8 cellular contexts compared by ENCODE assay signal in the genomic region with DNA sequence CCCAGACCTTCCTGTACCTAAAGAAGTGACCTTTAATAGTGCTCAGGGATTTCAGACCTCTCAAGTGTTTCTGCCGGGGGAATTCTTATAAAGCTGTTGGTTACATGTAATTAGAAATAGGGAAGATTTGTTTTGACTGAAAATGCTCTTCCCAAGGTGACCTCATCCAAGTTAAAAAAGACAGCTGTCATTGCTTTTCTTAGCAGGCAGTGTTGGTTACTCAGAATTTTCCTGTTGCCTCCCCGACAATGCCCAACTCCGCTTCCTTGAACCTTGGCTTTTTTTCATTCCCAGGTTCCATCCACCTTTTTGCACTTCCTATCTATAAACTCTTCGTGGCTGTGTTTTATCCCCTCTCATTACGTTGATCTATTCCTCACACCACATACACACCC. TPM values are rescaled to one million over a fixed set of nuclear protein-coding genes. Genes with fewer than 3 reads are reported as not detected.
A peak's percentile ranks its signal among the peaks of the same experiment; 100 is the strongest.
DNase-seq lines count a peak whose midpoint lies in the region; ATAC-seq and TF ChIP-seq lines count a peak whose summit lies in the region.

No MANE protein-coding gene starts in this region.

- H3K9me3 Mint-ChIP-seq in HFFc6, result no peaks in the 10 kb centered on the region
- no peaks in the 10 kb centered on the region for H3K9me3 Mint-ChIP-seq in MCF 10A (ENCODE audit: unreplicated experiment)
- H3K9me3 Mint-ChIP-seq in mesothelial cell of epicardium, result no peaks in the 10 kb centered on the region

- DNase-seq in A673 (ENCODE audit: low spot score) (no peak), HFFc6 (no peak), MCF 10A (ENCODE audit: unreplicated experiment) (no peak), mesothelial cell of epicardium (ENCODE audit: low spot score in 2 of 2, unreplicated experiment in 2 of 2) (no peak), KG1 (lab: John Stamatoyannopoulos, UW) (no peak), NCI-H2107 (lab: John Stamatoyannopoulos, UW) (no peak), ecto neural progenitor cell (ENCODE audit: low spot score) (no peak)

- TSS peak; percentile 59 for BruUV-seq in A673 (replicated peaks; lab: Mats Ljungman, UMichigan)
- BruUV-seq in MCF 10A (replicated peaks; lab: Mats Ljungman, UMichigan), result no TSS peak

- H3K27ac Mint-ChIP-seq in HFFc6, result peak overlapping the region; percentile 85
- peak overlapping the region; percentile 79 for H3K27ac Mint-ChIP-seq in MCF 10A (ENCODE audit: low read depth, unreplicated experiment)
- H3K27ac Mint-ChIP-seq in mesothelial cell of epicardium, result peak overlapping the region; percentile 96

- H3K9me3 ChIP-seq in A673 (ENCODE audit: low read depth, low read length, poor library complexity, severe bottlenecking), result no peaks in the 10 kb centered on the region

- H3K4me1 Mint-ChIP-seq in HFFc6 (ENCODE audit: low read depth), result peaks cover 58% of the 10 kb centered on the region
- H3K4me1 Mint-ChIP-seq in MCF 10A (ENCODE audit: insufficient read depth, unreplicated experiment), result peaks cover 14% of the 10 kb centered on the region
- H3K4me1 Mint-ChIP-seq in mesothelial cell of epicardium, result peaks cover 40% of the 10 kb centered on the region

- TF ChIP-seq CTCF in A673 (conservative IDR thresholded peaks at IDR 0.05; ENCODE audit: low read depth, low read length) (no peak), HFFc6 (IDR thresholded peaks at IDR 0.05) (no peak), MCF 10A (IDR thresholded peaks at IDR 0.05; ENCODE audit: unreplicated experiment) (no peak), mesothelial cell of epicardium (IDR thresholded peaks at IDR 0.05; ENCODE audit: unreplicated experiment) (no peak)

- H3K27ac ChIP-seq in A673 (ENCODE audit: low read depth, low read length, poor library complexity, severe bottlenecking), result peak overlapping the region; percentile 76

- peaks cover 27% of the 10 kb centered on the region for H3K4me1 ChIP-seq in A673 (ENCODE audit: insufficient read depth, low read length, poor library complexity, severe bottlenecking)

- intact Hi-C loops in A673 (cut with micrococcal nuclease; ENCODE audit: unreplicated experiment) (loop anchor here (5.0 kb wide), 2 partner anchors 74 to 211 kb away; a partner anchor contains a TSS), MCF 10A (cut with micrococcal nuclease) (loop anchor here (1.0 to 10.0 kb wide), 5 partner anchors 24 to 328 kb away; no protein-coding TSS in a partner anchor)

- H3K27me3 Mint-ChIP-seq in HFFc6 (ENCODE audit: insufficient read depth) (no peaks in the 10 kb centered on the region), MCF 10A (ENCODE audit: insufficient read depth, unreplicated experiment) (no peaks in the 10 kb centered on the region), mesothelial cell of epicardium (ENCODE audit: low read depth) (no peaks in the 10 kb centered on the region)

- H3K27me3 ChIP-seq in A673 (replicated peaks; ENCODE audit: insufficient read depth, low read depth, low read length, poor library complexity), result no peaks in the 10 kb centered on the region

- POLR2A ChIA-PET in A673 (lab: Charles Lee; ENCODE audit: low non-redundant PET), result no interaction called here
- POLR2A ChIA-PET in MCF 10A (lab: Yijun Ruan, JAX), result interaction anchor here (0.6 to 4.3 kb wide), 12 partner anchors 8 to 255 kb away, joined by 3 to 34 read pairs (median 4); a partner anchor contains a TSS

- no peaks in the 10 kb centered on the region for H3K36me3 ChIP-seq in A673 (ENCODE audit: insufficient read depth, low read length, poor library complexity, severe bottlenecking)

- CTCF ChIA-PET in A673 (lab: Charles Lee) (no interaction called here), MCF 10A (lab: Yijun Ruan, JAX) (interaction anchor here (1.4 to 2.7 kb wide), 2 partner anchors 11 to 212 kb away, joined by 5 to 7 read pairs; no protein-coding TSS in a partner anchor)

- peak overlapping the region; percentile 66 for H3K4me3 ChIP-seq in A673 (ENCODE audit: low read depth, low read length, poor library complexity, severe bottlenecking)

- H3K36me3 Mint-ChIP-seq in HFFc6 (ENCODE audit: low read depth) (peaks cover 25% of the 10 kb centered on the region), MCF 10A (ENCODE audit: insufficient read depth, unreplicated experiment) (peaks cover 25% of the 10 kb centered on the region), mesothelial cell of epicardium (peaks cover 5% of the 10 kb centered on the region)

- peak overlapping the region; percentile 94 for H3K4me3 Mint-ChIP-seq in HFFc6
- H3K4me3 Mint-ChIP-seq in MCF 10A (ENCODE audit: unreplicated experiment), result peak overlapping the region; percentile 78
- H3K4me3 Mint-ChIP-seq in mesothelial cell of epicardium, result peak overlapping the region; percentile 90

- ATAC-seq in GM19395 (IDR thresholded peaks at IDR 0.05; ENCODE audit: unreplicated experiment), result no peak

RNA-seq across cellular contexts. Expression of a gene that starts 0.8 kb away (rescaled TPM):
- 43.2 and 50.5 TPM in 2 replicates for total RNA-seq in A673 (2021)
- 10 to 100 TPM; 38.1 to 49.8 (median 39.3) TPM for total RNA-seq in HFFc6 (2021; fragmentation: NEBNext Ultra II Directional; extraction: Animal tissue kit (Norgen Biotek cat#: 25700))
- total RNA-seq in MCF 10A (2022), result 63.5 and 76.8 TPM in 2 replicates
- total RNA-seq in mesothelial cell of epicardium, result 58.6 to 65.5 TPM (median 61.7 TPM) in 3 replicates
